14 cellular contexts compared by ENCODE assay signal in the genomic region with DNA sequence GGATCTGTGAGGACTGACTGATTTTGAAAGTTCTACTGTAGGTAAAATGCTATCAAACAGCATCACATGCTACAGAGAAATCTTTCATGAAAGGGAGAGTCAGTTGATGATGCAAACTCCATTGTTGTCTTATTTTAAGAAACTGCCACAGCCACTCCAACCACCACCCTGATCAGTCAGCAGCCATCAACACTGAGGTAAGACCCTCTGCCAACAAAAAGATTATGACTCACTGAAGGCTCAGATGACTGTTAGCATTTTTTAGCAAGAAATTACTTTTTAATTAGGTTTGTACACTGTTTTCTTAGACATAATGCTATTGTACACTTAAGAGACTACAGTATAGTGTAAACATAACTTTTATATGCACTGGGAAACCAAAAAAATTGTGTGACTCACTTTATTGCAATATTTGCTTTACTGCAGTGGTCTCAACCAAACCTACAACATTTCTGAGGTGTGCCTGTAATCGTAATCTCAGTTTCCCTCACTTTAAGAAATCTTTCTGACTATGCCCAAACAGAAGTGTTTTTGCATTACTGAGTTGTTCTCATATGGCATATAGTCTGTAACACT. TPM values are rescaled to one million over a fixed set of nuclear protein-coding genes. Genes with fewer than 3 reads are reported as not detected.
A peak's percentile ranks its signal among the peaks of the same experiment; 100 is the strongest.
DNase-seq lines count a peak whose midpoint lies in the region; TF ChIP-seq lines count a peak whose summit lies in the region.
"Had no signal": no experiment of that assay in that cellular context is flagged by ENCODE, and none has a peak within 500 bp of the region (broad histone marks: within the 10 kb centered on the region; RNA-seq: fewer than 3 reads in every experiment).

No MANE protein-coding gene starts in this region.

- no peak for TF ChIP-seq EP300 in Ishikawa (IDR thresholded peaks at IDR 0.05; ENCODE audit: borderline replicate concordance)

- TF ChIP-seq POLR2A in uterus (IDR thresholded peaks at IDR 0.05), result no peak

- intact Hi-C loops in uterus (cut with DNase I; ENCODE audit: low total_unique reads), result no loop called here

- no peak overlapping the region for H3K9ac ChIP-seq in adipocyte (ENCODE audit: low read length)

- H3K36me3 ChIP-seq in adipocyte (ENCODE audit: control insufficient read depth, insufficient read depth, low read length, severe bottlenecking) (no peaks in the 10 kb centered on the region), uterus (no peaks in the 10 kb centered on the region), SJCRH30 (no peaks in the 10 kb centered on the region; the same call in 1 of the 2 replicates)
- H3K36me3 ChIP-seq: esophagus muscularis mucosa had no signal

- no peaks in the 10 kb centered on the region for H3K27me3 ChIP-seq in adipocyte (replicated peaks; ENCODE audit: control insufficient read depth, insufficient read depth, low read length)
- no peaks in the 10 kb centered on the region for H3K27me3 ChIP-seq in uterus
- no peaks in the 10 kb centered on the region for H3K27me3 ChIP-seq in SJCRH30
- H3K27me3 ChIP-seq: esophagus muscularis mucosa had no signal

- no peaks in the 10 kb centered on the region for H3K9me3 ChIP-seq in adipocyte (ENCODE audit: control insufficient read depth, low read length)
- H3K9me3 ChIP-seq in uterus, result no peaks in the 10 kb centered on the region
- no peaks in the 10 kb centered on the region for H3K9me3 ChIP-seq in SJCRH30 (replicated peaks)
- H3K9me3 ChIP-seq: esophagus muscularis mucosa had no signal

- no peak overlapping the region for H3K27ac ChIP-seq in uterus
- H3K27ac ChIP-seq in SJCRH30, result no peak overlapping the region
- H3K27ac ChIP-seq: esophagus muscularis mucosa had no signal

- H3K4me1 ChIP-seq in adipocyte (ENCODE audit: control insufficient read depth, insufficient read depth, low read length) (peaks cover 63% of the 10 kb centered on the region), uterus (no peaks in the 10 kb centered on the region), SJCRH30 (no peaks in the 10 kb centered on the region)

- DNase-seq in NK-92 treated with Interleukin-12 subunit alpha and Interleukin-12 subunit beta, amount 100 ng/mL, for 24 hours (lab: John Stamatoyannopoulos, UW), result peak; percentile 1
- DNase-seq in NK-92 (lab: John Stamatoyannopoulos, UW; ENCODE audit: unreplicated experiment) (no peak), adipocyte (ENCODE audit: low read depth) (peak; percentile 59), kidney tubule cell (ENCODE audit: low spot score) (peak; percentile 55), uterus (no peak), SJCRH30 (no peak), NCI-H748 treated with DMSO at 0.1 percent for 48 hours (lab: John Stamatoyannopoulos, UW) (no peak)
- DNase-seq: activated gamma-delta T cell treated with Interleukin-2 at 50 U/mL for 16 hours, NCI-H510A treated with DMSO at 0.1 percent for 48 hours, right cardiac atrium, T1000 had no signal

- TF ChIP-seq CTCF in uterus (IDR thresholded peaks at IDR 0.05), result no peak

- H3K4me3 ChIP-seq in adipocyte (ENCODE audit: low read length) (no peak overlapping the region), uterus (no peak overlapping the region), SJCRH30 (no peak overlapping the region)
- H3K4me3 ChIP-seq: esophagus muscularis mucosa, lung had no signal

- TF ChIP-seq RAD21 in Ishikawa (IDR thresholded peaks at IDR 0.05; ENCODE audit: low read depth), result no peak

TF ChIP-seq in Ishikawa, 13 proteins besides CTCF, POLR2A, EP300 and RAD21:
- TF ChIP-seq CEBPB (IDR thresholded peaks at IDR 0.05), result peak; percentile 30; the same call in 1 of the 2 replicates
- TF ChIP-seq, protein P1, sequence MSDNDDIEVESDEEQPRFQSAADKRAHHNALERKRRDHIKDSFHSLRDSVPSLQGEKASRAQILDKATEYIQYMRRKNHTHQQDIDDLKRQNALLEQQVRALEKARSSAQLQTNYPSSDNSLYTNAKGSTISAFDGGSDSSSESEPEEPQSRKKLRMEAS (IDR thresholded peaks at IDR 0.05), result no peak

RNA-seq across cellular contexts. Expression of a gene that starts 42.8 kb away (rescaled TPM):
- total RNA-seq in uterus, result 10 to 100 TPM in 3 of 4 donors, 1 to 10 TPM in 1; 6.9 to 33.0 (median 17.7) TPM
- 32.0 and 34.0 TPM in 2 replicates for total RNA-seq in SJCRH30 (2014; rRNA removed; shearing (Covaris generic))

RNA-seq across cellular contexts. Expression of a gene that starts 43.0 kb away (rescaled TPM):
- 10 to 100 TPM; 14.6 to 50.8 (median 23.8) TPM for total RNA-seq in uterus
- total RNA-seq in SJCRH30 (2014; rRNA removed; shearing (Covaris generic)), result 22.8 and 24.7 TPM in 2 replicates

Comparison
In these comparisons a context has a peak if more than half of its experiments do, and no peak if none do; other contexts are left out.
1. DNase-seq: peak in NK-92 treated with Interleukin-12 subunit alpha and Interleukin-12 subunit beta, amount 100 ng/mL, for 24 hours (single experiment), adipocyte (single experiment) and kidney tubule cell (single experiment); none in NK-92 (single experiment), uterus (0 of 2), SJCRH30 (0 of 2) and NCI-H748 treated with DMSO at 0.1 percent for 48 hours (single experiment).